ENCODE assay signal across 18 cellular contexts in the genomic region with DNA sequence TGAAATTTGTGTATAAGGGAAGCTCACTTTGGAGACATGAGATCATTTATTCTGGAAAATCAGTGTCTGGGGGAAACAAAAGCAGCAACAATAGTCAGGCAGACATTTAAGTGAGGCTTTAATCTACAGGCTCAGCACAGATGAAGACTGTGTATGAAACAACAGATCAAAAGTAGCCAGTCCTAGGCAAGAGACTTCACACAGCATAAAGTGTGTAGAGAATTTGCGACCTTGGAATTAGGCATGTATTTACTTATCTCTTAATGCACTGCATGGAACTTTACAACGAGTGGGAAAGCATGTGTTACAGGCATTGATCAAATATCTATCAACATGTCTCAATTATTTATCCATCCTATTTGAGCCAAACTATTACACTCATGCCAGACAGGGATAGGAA.
DNase-seq lines count a peak whose midpoint lies in the region; FAIRE-seq and TF ChIP-seq lines count a peak whose summit lies in the region.
"Had no signal": no experiment of that assay in that cellular context is flagged by ENCODE, and none has a peak within 500 bp of the region (broad histone marks: within the 10 kb centered on the region; RNA-seq: fewer than 3 reads in every experiment).

No MANE protein-coding gene starts in this region.

- no TSS peak for BruUV-seq in endothelial cell of umbilical vein (replicated peaks; lab: Mats Ljungman, UMichigan)

- no peaks in the 10 kb centered on the region for H3K27me3 ChIP-seq in GM23248 (replicated peaks; ENCODE audit: insufficient read depth)
- no peaks in the 10 kb centered on the region for H3K27me3 ChIP-seq in endothelial cell of umbilical vein (ENCODE audit: control insufficient read depth in 2 of 2, insufficient read depth in 2 of 2, low read length in 2 of 2)
- no peaks in the 10 kb centered on the region for H3K27me3 ChIP-seq in neuron (ENCODE audit: insufficient read depth, low read length)
- H3K27me3 ChIP-seq: MG63 had no signal

- H3K79me2 ChIP-seq in GM23248 (ENCODE audit: insufficient read depth) = no peaks in the 10 kb centered on the region
- H3K79me2 ChIP-seq in endothelial cell of umbilical vein (ENCODE audit: control insufficient read depth, insufficient read depth, low read length) = no peaks in the 10 kb centered on the region

- H3K36me3 ChIP-seq in GM23248 (ENCODE audit: low read depth) = no peaks in the 10 kb centered on the region
- H3K36me3 ChIP-seq in endothelial cell of umbilical vein (ENCODE audit: control insufficient read depth in 2 of 2, extremely low read depth in 1 of 2, insufficient read depth in 2 of 2, low read length in 2 of 2) = no peaks in the 10 kb centered on the region
- no peaks in the 10 kb centered on the region for H3K36me3 ChIP-seq in neuron (ENCODE audit: insufficient read depth, low read length)
- H3K36me3 ChIP-seq: MG63 had no signal

- no peak for DNase-seq in GM23248
- peak; percentile 47 for DNase-seq in NCI-H69 (lab: John Stamatoyannopoulos, UW)
- no peak for DNase-seq in endothelial cell of umbilical vein (ENCODE audit: low read depth, low spot score)
- no peak for DNase-seq in GM20000 (ENCODE audit: low spot score)
- DNase-seq in dedifferentiated amniotic fluid mesenchymal stem cell (ENCODE audit: extremely low spot score) = no peak
- DNase-seq in posterior vena cava (ENCODE audit: low spot score) = no peak
- no peak for DNase-seq in amniotic stem cell (lab: John Stamatoyannopoulos, UW)
- DNase-seq: GF-D8, MG63, NCI-H1048, NCI-H1417 treated with DMSO at 0.1 percent for 48 hours, NCI-H187, NCI-H2107, NCI-H226, NCI-H510A treated with DMSO at 0.1 percent for 48 hours, Right ventricle myocardium superior had no signal

- H3K9ac ChIP-seq in GM23248 (no peak overlapping the region), endothelial cell of umbilical vein (replicated peaks; ENCODE audit: extremely low read depth, insufficient read depth, low read length) (peak overlapping the region; percentile 27)

- intact Hi-C loops in endothelial cell of umbilical vein (cut with micrococcal nuclease) = loop anchor here (1.0 to 10.0 kb wide), 12 partner anchors 115 to 1500 kb away; no protein-coding TSS in a partner anchor
- intact Hi-C loops in posterior vena cava (cut with DNase I) = no loop called here

- no peak for TF ChIP-seq CTCF in endothelial cell of umbilical vein (IDR thresholded peaks at IDR 0.05; ENCODE audit: extremely low read depth in 1 of 2, insufficient read depth in 1 of 2, low read depth in 1 of 2, low read length in 2 of 2)
- no peak for TF ChIP-seq CTCF in GM20000 (IDR thresholded peaks at IDR 0.05; ENCODE audit: extremely low read depth, missing control alignments)

- CTCF ChIA-PET in endothelial cell of umbilical vein (lab: Charles Lee) = interaction anchor here (0.7 to 3.1 kb wide), 50 partner anchors 9 to 1514 kb away, joined by 3 to 39 read pairs (median 4); no protein-coding TSS in a partner anchor

- no peak overlapping the region for H3K4me3 ChIP-seq in GM23248
- no peak overlapping the region for H3K4me3 ChIP-seq in endothelial cell of umbilical vein (replicated peaks in 1 of 3; ENCODE audit: insufficient read depth in 1 of 3, low read depth in 1 of 3, low read length in 3 of 3)
- no peak overlapping the region for H3K4me3 ChIP-seq in neuron (ENCODE audit: low read length)
- H3K4me3 ChIP-seq: A549, MG63 had no signal

- 0 out of 2 replicates have a peak overlapping the region, but pooled peaks have one; percentile 45 for H2AFZ ChIP-seq in GM23248
- peak overlapping the region; percentile 88 for H2AFZ ChIP-seq in endothelial cell of umbilical vein (ENCODE audit: low read depth, low read length)
- peak overlapping the region; percentile 72 for H2AFZ ChIP-seq in neuron (ENCODE audit: low read depth, low read length)

- no peak for TF ChIP-seq POLR2A in endothelial cell of umbilical vein (IDR thresholded peaks at IDR 0.05; ENCODE audit: low read depth, low read length)

- no peaks in the 10 kb centered on the region for H3F3A ChIP-seq in GM23248 (ENCODE audit: insufficient read depth)

- no peak overlapping the region for H3K27ac ChIP-seq in GM23248
- H3K27ac ChIP-seq in endothelial cell of umbilical vein (ENCODE audit: insufficient read depth, low read depth, low read length) = peak overlapping the region; percentile 27
- H3K27ac ChIP-seq: A549 had no signal

- H3K4me2 ChIP-seq in GM23248 (ENCODE audit: unreplicated experiment) = no peak overlapping the region
- no peak overlapping the region for H3K4me2 ChIP-seq in endothelial cell of umbilical vein (ENCODE audit: insufficient read depth, low read length)
- H3K4me2 ChIP-seq: A549 had no signal

- H3K4me1 ChIP-seq in GM23248 (ENCODE audit: insufficient read depth) = no peaks in the 10 kb centered on the region
- H3K4me1 ChIP-seq in endothelial cell of umbilical vein (ENCODE audit: control insufficient read depth, extremely low read depth, insufficient read depth, low read length) = peaks cover 6% of the 10 kb centered on the region
- peaks cover 10% of the 10 kb centered on the region for H3K4me1 ChIP-seq in neuron (ENCODE audit: insufficient read depth, low read length)
- H3K4me1 ChIP-seq: A549 had no signal

- in situ Hi-C loops in GM23248 (cut with MboI) = no loop called here

- dilution Hi-C loops in endothelial cell of umbilical vein (cut with MboI; ENCODE audit: extremely low pct_ligation_motif_present, low sequenced_read_pairs) = no loop called here

- POLR2A ChIA-PET in endothelial cell of umbilical vein (lab: Charles Lee) = no interaction called here

- H3K9me1 ChIP-seq in endothelial cell of umbilical vein (replicated peaks; ENCODE audit: control insufficient read depth, extremely low read depth, insufficient read depth, low read length) = no peaks in the 10 kb centered on the region

- H3K9me2 ChIP-seq in GM23248 (ENCODE audit: insufficient read depth) = no peaks in the 10 kb centered on the region

- 3 to 4% methylated on average over 2 of the region's 2 CpGs for WGBS in GM23248 (ENCODE audit: low coverage in 1 of 2, low lambda C conversion rate in 2 of 2, missing lambda C conversion rate in 2 of 2), 2 experiments

- no peak for FAIRE-seq in endothelial cell of umbilical vein (lab: Jason Lieb, UNC)
- FAIRE-seq: A549 had no signal

- H4K20me1 ChIP-seq in GM23248 (ENCODE audit: insufficient read depth) = no peaks in the 10 kb centered on the region
- H4K20me1 ChIP-seq in endothelial cell of umbilical vein (replicated peaks; ENCODE audit: control insufficient read depth, extremely low read depth, insufficient read depth, low read length) = no peaks in the 10 kb centered on the region

- no peaks in the 10 kb centered on the region for H3K9me3 ChIP-seq in GM23248 (ENCODE audit: low read depth)
- no peaks in the 10 kb centered on the region for H3K9me3 ChIP-seq in endothelial cell of umbilical vein (replicated peaks; ENCODE audit: control insufficient read depth, insufficient read depth, low read length)
- no peaks in the 10 kb centered on the region for H3K9me3 ChIP-seq in neuron (ENCODE audit: low read length)
- H3K9me3 ChIP-seq: A549, MG63 had no signal

TF ChIP-seq in endothelial cell of umbilical vein, 7 proteins besides CTCF, POLR2A, EP300 and RAD21:
- TF ChIP-seq FOS (IDR thresholded peaks at IDR 0.05; ENCODE audit: borderline replicate concordance, insufficient read depth, low read length) = no peak
- TF ChIP-seq EZH2 (IDR thresholded peaks at IDR 0.05; ENCODE audit: borderline replicate concordance, low read depth, low read length, severe bottlenecking) = no peak
- TF ChIP-seq POLR2AphosphoS5 (IDR thresholded peaks at IDR 0.05; ENCODE audit: insufficient read depth, low read depth, low read length) = no peak
- TF ChIP-seq, protein P1, sequence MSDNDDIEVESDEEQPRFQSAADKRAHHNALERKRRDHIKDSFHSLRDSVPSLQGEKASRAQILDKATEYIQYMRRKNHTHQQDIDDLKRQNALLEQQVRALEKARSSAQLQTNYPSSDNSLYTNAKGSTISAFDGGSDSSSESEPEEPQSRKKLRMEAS (IDR thresholded peaks at IDR 0.05; ENCODE audit: insufficient read depth, insufficient read length) = no peak
- TF ChIP-seq GATA2 (IDR thresholded peaks at IDR 0.05; ENCODE audit: insufficient read depth, insufficient read length, low read depth, low read length) = no peak
- no peak for TF ChIP-seq MYC (IDR thresholded peaks at IDR 0.05; ENCODE audit: low read depth, low read length)
- no peak for TF ChIP-seq JUN (IDR thresholded peaks at IDR 0.05; ENCODE audit: borderline replicate concordance, insufficient read depth, insufficient read length, low read depth)
